22 cellular contexts compared by ENCODE assay signal in genomic region chr1:208110296-208110695, GRCh38.
DNase-seq lines count a peak whose midpoint lies in the region; ATAC-seq and TF ChIP-seq lines count a peak whose summit lies in the region.
"Had no signal": no experiment of that assay in that cellular context is flagged by ENCODE, and none has a peak within 500 bp of the region (broad histone marks: within the 10 kb centered on the region; RNA-seq: fewer than 3 reads in every experiment).

No MANE protein-coding gene starts in this region.

- DNase-seq in DMS 273 (lab: John Stamatoyannopoulos, UW; ENCODE audit: unreplicated experiment) (peak; percentile 37), DMS 273 treated with DMSO at 0.1 percent for 48 hours (lab: John Stamatoyannopoulos, UW) (no peak), NCI-H69 (lab: John Stamatoyannopoulos, UW) (peak; percentile 24), RWPE1 (ENCODE audit: low spot score) (no peak), gastrocnemius medialis (peak in 1 of 2 donors; percentile 59), vagina (ENCODE audit: extremely low spot score in 2 of 2) (no peak), NCI-H1436 (lab: John Stamatoyannopoulos, UW) (no peak)
- DNase-seq: Calu3; CD4-positive, alpha-beta memory T cell; DMS53; GDM1; GM23248; HCEC 1CT; Karpas-422; NCI-H1436 treated with DMSO at 0.1 percent for 48 hours; SHP77; SW 1271; T-helper 17 cell had no signal

- TF ChIP-seq POLR2A in gastrocnemius medialis (IDR thresholded peaks at IDR 0.05): no peak
- no peak for TF ChIP-seq POLR2A in vagina (IDR thresholded peaks at IDR 0.05)

- H3K36me3 ChIP-seq in gastrocnemius medialis: no peaks in the 10 kb centered on the region
- peaks cover 0 to 8% of the 10 kb centered on the region in 2 donors for H3K36me3 ChIP-seq in vagina
- H3K36me3 ChIP-seq: BLaER1 treated with 17β-estradiol and CSF1 and Interleukin-3, amounts not matched to agents 10 nM and 100 nM had no signal

- POLR2A ChIA-PET in RWPE1 (lab: Yijun Ruan, JAX; ENCODE audit: low non-redundant PET): no interaction called here

- H3K9me3 ChIP-seq in gastrocnemius medialis: no peaks in the 10 kb centered on the region
- no peaks in the 10 kb centered on the region for H3K9me3 ChIP-seq in vagina
- H3K9me3 ChIP-seq: BLaER1 treated with 17β-estradiol and CSF1 and Interleukin-3, amounts not matched to agents 10 nM and 100 nM had no signal

- CTCF ChIA-PET in RWPE1 (lab: Yijun Ruan, JAX): interaction anchor here (0.6 to 1.0 kb wide), 2 partner anchors 21 to 150 kb away, joined by 3 to 4 read pairs; no protein-coding TSS in a partner anchor

- intact Hi-C loops in gastrocnemius medialis (cut with DNase I; ENCODE audit: low total_unique reads): no loop called here
- intact Hi-C loops in vagina (cut with DNase I): no loop called here

- in situ Hi-C loops in gastrocnemius medialis (cut with MboI; ENCODE audit: low sequenced_read_pairs in 4 of 4): no loop called here

- H3K27me3 ChIP-seq in gastrocnemius medialis (no peaks in the 10 kb centered on the region), vagina (no peaks in the 10 kb centered on the region)
- H3K27me3 ChIP-seq: BLaER1 treated with 17β-estradiol and CSF1 and Interleukin-3, amounts not matched to agents 10 nM and 100 nM had no signal

- TF ChIP-seq CTCF in RWPE1 (conservative IDR thresholded peaks at IDR 0.05; ENCODE audit: low read depth): no peak
- no peak for TF ChIP-seq CTCF in gastrocnemius medialis (IDR thresholded peaks at IDR 0.05 in 4 of 5, conservative IDR thresholded peaks at IDR 0.05 in 1 of 5)
- TF ChIP-seq CTCF in vagina (IDR thresholded peaks at IDR 0.05): no peak

- H3K4me1 ChIP-seq in gastrocnemius medialis (peaks cover 30 to 37% of the 10 kb centered on the region in 2 donors), vagina (peaks cover 7% of the 10 kb centered on the region)
- H3K4me1 ChIP-seq: BLaER1 treated with 17β-estradiol and CSF1 and Interleukin-3, amounts not matched to agents 10 nM and 100 nM had no signal

- H3K4me3 ChIP-seq in gastrocnemius medialis: no peak overlapping the region
- no peak overlapping the region for H3K4me3 ChIP-seq in vagina
- H3K4me3 ChIP-seq: BLaER1 treated with 17β-estradiol and CSF1 and Interleukin-3, amounts not matched to agents 10 nM and 100 nM; GM23248; SK-N-MC had no signal

- H3K27ac ChIP-seq in RWPE1 (peak overlapping the region; percentile 93), gastrocnemius medialis (peak overlapping the region in 2 of 4 donors; percentile 1 to 20), vagina (no peak overlapping the region)
- H3K27ac ChIP-seq: 22Rv1; BLaER1 treated with 17β-estradiol and CSF1 and Interleukin-3, amounts not matched to agents 10 nM and 100 nM; GM23248; SK-N-MC had no signal

- ATAC-seq in gastrocnemius medialis: peak; percentile 5 to 15
- no peak for ATAC-seq in HG02571 (IDR thresholded peaks at IDR 0.05; ENCODE audit: unreplicated experiment)
- ATAC-seq: T-helper 17 cell had no signal

Comparison
In these comparisons a context has a peak if more than half of its experiments do, and no peak if none do; other contexts are left out.
1. DNase-seq: peak in DMS 273 (single experiment) and NCI-H69 (single experiment); none in DMS 273 treated with DMSO at 0.1 percent for 48 hours (single experiment), RWPE1 (single experiment), vagina (0 of 2) and NCI-H1436 (single experiment).